Comparison of ENCODE assay signal across 20 cellular contexts in genomic region chr11:66905631-66906030, GRCh38. TPM values are rescaled to one million over a fixed set of nuclear protein-coding genes. Genes with fewer than 3 reads are reported as not detected.
DNase-seq lines count a peak whose midpoint lies in the region; ATAC-seq, FAIRE-seq and TF ChIP-seq lines count a peak whose summit lies in the region.
"Had no signal": no experiment of that assay in that cellular context is flagged by ENCODE, and none has a peak within 500 bp of the region (broad histone marks: within the 10 kb centered on the region; RNA-seq: fewer than 3 reads in every experiment).

No MANE protein-coding gene starts in this region.

- FAIRE-seq in bronchial epithelial cell (lab: Jason Lieb, UNC) (no peak), keratinocyte (lab: Jason Lieb, UNC) (no peak)

- H3K9me3 ChIP-seq in SK-N-SH (no peaks in the 10 kb centered on the region), keratinocyte (ENCODE audit: control insufficient read depth, low read depth, low read length) (no peaks in the 10 kb centered on the region), subcutaneous abdominal adipose tissue (ENCODE audit: control insufficient read depth in 5 of 5, low read length in 5 of 5) (no peaks in the 10 kb centered on the region)
- no peaks in the 10 kb centered on the region for H3K9me3 ChIP-seq in CD8-positive, alpha-beta memory T cell (ENCODE audit: low read length)
- H3K9me3 ChIP-seq: MG63 had no signal

- H3K36me3 Mint-ChIP-seq in CD8-positive, alpha-beta memory T cell = no peaks in the 10 kb centered on the region

- no peak overlapping the region for H3K4me3 Mint-ChIP-seq in CD8-positive, alpha-beta memory T cell

- H4K20me1 ChIP-seq in SK-N-SH (ENCODE audit: insufficient read depth) = no peaks in the 10 kb centered on the region
- H4K20me1 ChIP-seq in keratinocyte (ENCODE audit: control insufficient read depth, extremely low read depth, insufficient read depth, low read length) = no peaks in the 10 kb centered on the region

- H3K79me2 ChIP-seq in SK-N-SH (ENCODE audit: insufficient read depth) (no peaks in the 10 kb centered on the region), keratinocyte (ENCODE audit: control insufficient read depth, insufficient read depth, low read length) (peaks cover 31% of the 10 kb centered on the region)

- H3K27me3 Mint-ChIP-seq in CD8-positive, alpha-beta memory T cell = peaks cover 5 to 17% of the 10 kb centered on the region in 2 donors

- TF ChIP-seq RAD21 in SK-N-SH (IDR thresholded peaks at IDR 0.05; ENCODE audit: low read length) = no peak

- DNase-seq in SK-N-SH (peak; percentile 6), bronchial epithelial cell (ENCODE audit: low read depth) (no peak), keratinocyte (ENCODE audit: low read depth, low spot score) (no peak), NOMO-1 (lab: John Stamatoyannopoulos, UW; ENCODE audit: unreplicated experiment in 2 of 2) (no peak), cortex of kidney (lab: John Stamatoyannopoulos, UW) (no peak)
- DNase-seq in CD8-positive, alpha-beta memory T cell = no peak
- DNase-seq: COR-L47, DMS153, MG63, NCI-H1092 treated with DMSO at 0.1 percent for 48 hours, NCI-H1694, NCI-H2107, NCI-H345, NCI-H69, SHP77 treated with DMSO at 0.1 percent for 48 hours had no signal

- 80% methylated on average over 4 of the region's 4 CpGs for WGBS in SK-N-SH (ENCODE audit: low lambda C conversion rate)

- TF ChIP-seq CTCF in SK-N-SH (IDR thresholded peaks at IDR 0.05) = no peak
- TF ChIP-seq CTCF in bronchial epithelial cell (IDR thresholded peaks at IDR 0.05; ENCODE audit: insufficient read depth, low read length, severe bottlenecking) = no peak
- TF ChIP-seq CTCF in keratinocyte (optimal IDR thresholded peaks at IDR 0.05 in 1 of 3, IDR thresholded peaks at IDR 0.05 in 1 of 3, conservative IDR thresholded peaks at IDR 0.05 in 1 of 3; ENCODE audit: extremely low read depth in 1 of 3, insufficient read depth in 2 of 3, low read length in 3 of 3) = no peak

- H3K4me3 ChIP-seq in SK-N-SH (ENCODE audit: low read depth in 2 of 2, low read length in 1 of 2) = no peak overlapping the region
- peak overlapping the region; percentile 3 for H3K4me3 ChIP-seq in bronchial epithelial cell (ENCODE audit: low read depth, low read length)
- H3K4me3 ChIP-seq in keratinocyte (ENCODE audit: control insufficient read depth in 2 of 3, extremely low read depth in 1 of 3, insufficient read depth in 2 of 3, low read depth in 1 of 3, low read length in 3 of 3) = peak overlapping the region; percentile 60 to 71 (median 70)
- H3K4me3 ChIP-seq in subcutaneous abdominal adipose tissue (ENCODE audit: low read depth in 1 of 5, low read length in 5 of 5) = peak overlapping the region in 2 of 5 donors; percentile 19
- H3K4me3 ChIP-seq in CD8-positive, alpha-beta memory T cell (ENCODE audit: low read length) = no peak overlapping the region
- H3K4me3 ChIP-seq: GM23248, MG63 had no signal

- H3K9me3 Mint-ChIP-seq in CD8-positive, alpha-beta memory T cell = no peaks in the 10 kb centered on the region

- no peaks in the 10 kb centered on the region for H3K36me3 ChIP-seq in SK-N-SH (replicated peaks in 1 of 2; ENCODE audit: control insufficient read depth in 1 of 2, insufficient read depth in 2 of 2, low read length in 1 of 2)
- H3K36me3 ChIP-seq in bronchial epithelial cell (ENCODE audit: control insufficient read depth, insufficient read depth, low read length) = no peaks in the 10 kb centered on the region
- peaks cover 8 to 10% of the 10 kb centered on the region in 2 experiments for H3K36me3 ChIP-seq in keratinocyte (ENCODE audit: control insufficient read depth in 2 of 2, extremely low read depth in 1 of 2, insufficient read depth in 2 of 2, low read length in 2 of 2)
- peaks cover 0 to 5% (median 0%) of the 10 kb centered on the region in 5 donors for H3K36me3 ChIP-seq in subcutaneous abdominal adipose tissue (ENCODE audit: control insufficient read depth in 5 of 5, insufficient read depth in 5 of 5, low read length in 5 of 5)
- H3K36me3 ChIP-seq in CD8-positive, alpha-beta memory T cell (ENCODE audit: insufficient read depth, low read length) = no peaks in the 10 kb centered on the region
- H3K36me3 ChIP-seq: MG63 had no signal

- H3K4me1 ChIP-seq in SK-N-SH (ENCODE audit: control insufficient read depth in 1 of 2, insufficient read depth in 2 of 2, low read depth in 1 of 2, low read length in 1 of 2) = no peaks in the 10 kb centered on the region
- H3K4me1 ChIP-seq in keratinocyte (ENCODE audit: control insufficient read depth, extremely low read depth, insufficient read depth, low read length) = peaks cover 31% of the 10 kb centered on the region
- peaks cover 17 to 78% (median 66%) of the 10 kb centered on the region in 5 donors for H3K4me1 ChIP-seq in subcutaneous abdominal adipose tissue (ENCODE audit: control insufficient read depth in 5 of 5, insufficient read depth in 5 of 5, low read length in 5 of 5)
- no peaks in the 10 kb centered on the region for H3K4me1 ChIP-seq in CD8-positive, alpha-beta memory T cell (ENCODE audit: insufficient read depth, low read length)

- H3K27ac ChIP-seq in SK-N-SH (ENCODE audit: low read depth in 2 of 2, low read length in 1 of 2) = no peak overlapping the region
- peak overlapping the region; percentile 91 for H3K27ac ChIP-seq in keratinocyte (ENCODE audit: control insufficient read depth, insufficient read depth, low read length)
- H3K27ac ChIP-seq in subcutaneous abdominal adipose tissue (ENCODE audit: low read depth, low read length) = peak overlapping the region; percentile 55
- no peak overlapping the region for H3K27ac ChIP-seq in CD8-positive, alpha-beta memory T cell (ENCODE audit: low read depth, low read length)
- H3K27ac ChIP-seq: GM23248, HL-60, KMS-11 had no signal

- H2AFZ ChIP-seq in SK-N-SH (ENCODE audit: low read depth) = no peak overlapping the region
- no peak overlapping the region for H2AFZ ChIP-seq in keratinocyte (ENCODE audit: control insufficient read depth, low read length)
- H2AFZ ChIP-seq: GM23248 had no signal

- no peak for ATAC-seq in SK-N-SH treated with all-trans-retinoic acid at 6 μM for 48 hours

- no peak overlapping the region for H3K27ac Mint-ChIP-seq in CD8-positive, alpha-beta memory T cell

- H3K27me3 ChIP-seq in SK-N-SH (ENCODE audit: insufficient read depth) (no peaks in the 10 kb centered on the region), bronchial epithelial cell (ENCODE audit: control insufficient read depth, insufficient read depth, low read length) (no peaks in the 10 kb centered on the region), keratinocyte (ENCODE audit: control insufficient read depth, extremely low read depth, insufficient read depth, low read length) (no peaks in the 10 kb centered on the region), subcutaneous abdominal adipose tissue (ENCODE audit: control insufficient read depth in 5 of 5, insufficient read depth in 4 of 5, low read length in 5 of 5) (no peaks in the 10 kb centered on the region)
- no peaks in the 10 kb centered on the region for H3K27me3 ChIP-seq in CD8-positive, alpha-beta memory T cell (ENCODE audit: insufficient read depth, low read length, poor library complexity, severe bottlenecking)
- H3K27me3 ChIP-seq: MG63 had no signal

- CTCF ChIA-PET in SK-N-SH (lab: Yijun Ruan, JAX) = no interaction called here
- CTCF ChIA-PET in CD8-positive, alpha-beta memory T cell (lab: Charles Lee) = no interaction called here

- H3K9ac ChIP-seq in SK-N-SH (no peak overlapping the region), keratinocyte (ENCODE audit: control insufficient read depth, extremely low read depth, insufficient read depth, low read length) (peak overlapping the region; percentile 81), subcutaneous abdominal adipose tissue (ENCODE audit: low read length in 5 of 5) (peak overlapping the region in 1 of 5 donors; percentile 27)
- H3K9ac ChIP-seq: GM23248, KMS-11 had no signal

- H3K9me1 ChIP-seq in keratinocyte (ENCODE audit: control insufficient read depth, extremely low read depth, insufficient read depth, low read length) = peaks cover 2% of the 10 kb centered on the region

- TF ChIP-seq EP300 in SK-N-SH (IDR thresholded peaks at IDR 0.05; ENCODE audit: borderline replicate concordance in 1 of 2, low read depth in 1 of 2, low read length in 1 of 2) = no peak

- H3F3A ChIP-seq in SK-N-SH (replicated peaks; ENCODE audit: insufficient read depth) = no peaks in the 10 kb centered on the region

- no peaks in the 10 kb centered on the region for H3K9me2 ChIP-seq in SK-N-SH

- H3K4me2 ChIP-seq in SK-N-SH = no peak overlapping the region
- H3K4me2 ChIP-seq in keratinocyte (ENCODE audit: control insufficient read depth, extremely low read depth, insufficient read depth, low read depth, low read length) = peak overlapping the region; percentile 91
- H3K4me2 ChIP-seq: KMS-11 had no signal

- POLR2A ChIA-PET in SK-N-SH (lab: Yijun Ruan, JAX) = no interaction called here
- POLR2A ChIA-PET in CD8-positive, alpha-beta memory T cell (lab: Charles Lee) = no interaction called here

- dilution Hi-C loops in keratinocyte (cut with MboI; ENCODE audit: extremely low pct_ligation_motif_present, low sequenced_read_pairs) = no loop called here

- H3K4me1 Mint-ChIP-seq in CD8-positive, alpha-beta memory T cell = no peaks in the 10 kb centered on the region

RNA-seq across cellular contexts. Expression of gene LRFN4, which starts 48.8 kb away (rescaled TPM):
- polyA plus RNA-seq in SK-N-SH (2012; rRNA removed) (15.9 and 25.4 TPM in 2 replicates), keratinocyte (0.77 to 1.5 TPM (median 1.1 TPM) in 3 replicates)
- polyA plus RNA-seq in SK-N-SH (2012; cell fraction: cytosol; rRNA removed) = 4.1 and 9.4 TPM in 2 replicates
- 35.8 and 37.4 TPM in 2 replicates for polyA plus RNA-seq in SK-N-SH (2012; cell fraction: nucleus; rRNA removed)
- 13.1 and 16.3 TPM in 2 replicates for total RNA-seq in bronchial epithelial cell
- polyA plus RNA-seq in keratinocyte (2011; ENCODE audit: low read depth) = 0.19 TPM
- polyA plus RNA-seq in keratinocyte (2011; cell fraction: cytosol; rRNA removed) = 0.50 and 1.5 TPM in 2 replicates
- 1.5 and 2.2 TPM in 2 replicates for polyA plus RNA-seq in keratinocyte (2011; cell fraction: nucleus; rRNA removed)
- polyA plus RNA-seq in keratinocyte (2012; ENCODE audit: low replicate concordance) = 0.89 and 1.6 TPM in 2 replicates
- 0.38 to 0.82 TPM (median 0.53 TPM) in 3 replicates for polyA minus RNA-seq in keratinocyte
- 5.8 TPM for polyA minus RNA-seq in keratinocyte (2011; cell fraction: cytosol; rRNA and poly(A)+ RNA removed)
- polyA minus RNA-seq in keratinocyte (2011; cell fraction: nucleus; rRNA and poly(A)+ RNA removed) = 2.2 and 2.8 TPM in 2 replicates
- 10 to 100 TPM; 35.5 to 42.8 TPM for total RNA-seq in CD8-positive, alpha-beta memory T cell
- polyA plus RNA-seq in CD8-positive, alpha-beta memory T cell = 2.2 TPM

RNA-seq across cellular contexts. Expression of gene PC, which starts 52.6 kb away (rescaled TPM):
- polyA plus RNA-seq in SK-N-SH (2012; rRNA removed) = 9.7 and 11.8 TPM in 2 replicates
- 4.5 and 6.9 TPM in 2 replicates for polyA plus RNA-seq in SK-N-SH (2012; cell fraction: cytosol; rRNA removed)
- 19.9 and 39.1 TPM in 2 replicates for polyA plus RNA-seq in SK-N-SH (2012; cell fraction: nucleus; rRNA removed)
- total RNA-seq in bronchial epithelial cell = 12.4 and 14.2 TPM in 2 replicates
- polyA plus RNA-seq in keratinocyte = 13.3 to 23.2 TPM (median 17.0 TPM) in 3 replicates
- polyA plus RNA-seq in keratinocyte (2011; ENCODE audit: low read depth) = 6.8 TPM
- polyA plus RNA-seq in keratinocyte (2011; cell fraction: cytosol; rRNA removed) = 6.1 and 15.8 TPM in 2 replicates
- polyA plus RNA-seq in keratinocyte (2011; cell fraction: nucleus; rRNA removed) = 41.2 and 55.4 TPM in 2 replicates
- 9.4 and 43.5 TPM in 2 replicates for polyA plus RNA-seq in keratinocyte (2012; ENCODE audit: low replicate concordance)
- 25.0 to 87.4 TPM (median 26.8 TPM) in 3 replicates for polyA minus RNA-seq in keratinocyte
- 40.7 TPM for polyA minus RNA-seq in keratinocyte (2011; cell fraction: cytosol; rRNA and poly(A)+ RNA removed)
- polyA minus RNA-seq in keratinocyte (2011; cell fraction: nucleus; rRNA and poly(A)+ RNA removed) = 43.2 and 49.5 TPM in 2 replicates
- total RNA-seq in CD8-positive, alpha-beta memory T cell = 1 to 10 TPM; 8.9 to 9.6 TPM
- 6.6 TPM for polyA plus RNA-seq in CD8-positive, alpha-beta memory T cell

Comparison
In these comparisons a context has a peak if more than half of its experiments do, and no peak if none do; other contexts are left out.
1. H3K27ac ChIP-seq: peak in keratinocyte (single experiment) and subcutaneous abdominal adipose tissue (single experiment); none in SK-N-SH (0 of 2) and CD8-positive, alpha-beta memory T cell (single experiment).
2. H3K4me3 ChIP-seq: peak in bronchial epithelial cell (single experiment) and keratinocyte (3 of 3); none in SK-N-SH (0 of 2) and CD8-positive, alpha-beta memory T cell (single experiment).